1 cellular context compared by ENCODE assay signal in genomic region chr2:222982010-222982908, GRCh38.
TF ChIP-seq lines count a peak whose summit lies in the region.

No MANE protein-coding gene starts in this region.

TF ChIP-seq in HepG2, 621 proteins besides CTCF, POLR2A, EP300 and RAD21 (continued from another document):
- TF ChIP-seq ZNF318 (CRISPR knock-in tag; IDR thresholded peaks at IDR 0.05) (no peak), TARDBP (CRISPR knock-in tag; IDR thresholded peaks at IDR 0.05) (0 out of 2 replicates have a peak, but pooled peaks have one; percentile 23), ATF7 (IDR thresholded peaks at IDR 0.05) (peak; percentile 44), ATF7 (CRISPR knock-in tag; IDR thresholded peaks at IDR 0.05) (no peak), KLF11 (CRISPR knock-in tag; IDR thresholded peaks at IDR 0.05) (0 out of 2 replicates have a peak, but pooled peaks have one; percentile 43), ZNF644 (CRISPR knock-in tag; IDR thresholded peaks at IDR 0.05; ENCODE audit: low read depth) (peak; percentile 88; the same call in 1 of the 2 replicates), RXRB (CRISPR knock-in tag; IDR thresholded peaks at IDR 0.05; ENCODE audit: borderline replicate concordance) (peak; percentile 28; the same call in 1 of the 2 replicates)
TF ChIP-seq in HepG2: peak in this region for 34.
